In the genomic region with DNA sequence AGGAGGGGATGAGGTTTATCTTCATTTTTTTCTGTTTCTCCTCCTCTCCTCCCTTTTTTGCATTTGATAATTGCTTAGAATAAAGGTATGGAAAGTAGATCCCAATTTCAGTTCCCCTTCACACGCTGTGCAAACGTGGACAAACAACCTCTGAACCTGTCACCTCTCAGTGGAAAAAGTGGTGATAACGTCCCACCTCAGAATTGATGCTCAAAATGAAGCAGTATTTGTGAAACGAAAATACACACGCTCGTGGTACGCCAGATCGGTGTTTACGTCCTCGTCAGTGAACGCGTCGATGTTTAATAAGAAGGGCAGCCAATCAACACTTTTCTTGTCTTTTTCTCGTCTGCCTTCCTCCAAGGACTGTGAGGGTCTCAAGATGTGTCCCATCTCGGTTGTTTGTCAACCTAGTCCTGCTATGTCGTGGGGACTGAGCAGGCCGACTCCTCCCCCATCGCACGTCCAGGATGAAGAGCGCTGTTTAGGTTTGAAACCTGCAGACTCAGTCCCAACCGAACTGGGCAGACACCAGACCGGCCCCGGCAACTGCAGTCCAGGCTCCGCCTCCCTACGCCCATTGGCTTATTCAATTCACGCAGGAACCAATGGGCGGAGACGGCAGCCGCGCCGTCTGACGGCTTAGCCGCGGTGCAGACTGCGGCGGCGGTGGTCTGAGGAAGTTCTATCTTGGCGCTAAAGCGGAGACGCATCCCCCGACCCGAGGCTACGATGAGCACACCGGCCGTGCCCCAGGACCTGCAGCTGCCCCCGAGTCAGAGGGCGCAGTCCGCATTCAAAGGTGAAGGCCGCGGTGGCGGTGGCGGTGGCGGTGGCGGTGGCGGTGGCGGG, we compare ENCODE assay signal across 1 cellular context.
A peak's percentile ranks its signal among the peaks of the same experiment; 100 is the strongest.
TF ChIP-seq lines count a peak whose summit lies in the region.

A gene with protein sequence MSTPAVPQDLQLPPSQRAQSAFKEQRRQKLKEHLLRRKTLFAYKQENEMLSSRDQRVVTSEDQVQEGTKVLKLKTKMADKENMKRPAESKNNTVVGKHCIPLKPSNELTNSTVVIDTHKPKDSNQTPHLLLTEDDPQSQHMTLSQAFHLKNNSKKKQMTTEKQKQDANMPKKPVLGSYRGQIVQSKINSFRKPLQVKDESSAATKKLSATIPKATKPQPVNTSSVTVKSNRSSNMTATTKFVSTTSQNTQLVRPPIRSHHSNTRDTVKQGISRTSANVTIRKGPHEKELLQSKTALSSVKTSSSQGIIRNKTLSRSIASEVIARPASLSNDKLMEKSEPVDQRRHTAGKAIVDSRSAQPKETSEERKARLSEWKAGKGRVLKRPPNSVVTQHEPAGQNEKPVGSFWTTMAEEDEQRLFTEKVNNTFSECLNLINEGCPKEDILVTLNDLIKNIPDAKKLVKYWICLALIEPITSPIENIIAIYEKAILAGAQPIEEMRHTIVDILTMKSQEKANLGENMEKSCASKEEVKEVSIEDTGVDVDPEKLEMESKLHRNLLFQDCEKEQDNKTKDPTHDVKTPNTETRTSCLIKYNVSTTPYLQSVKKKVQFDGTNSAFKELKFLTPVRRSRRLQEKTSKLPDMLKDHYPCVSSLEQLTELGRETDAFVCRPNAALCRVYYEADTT (plus strand): TSS at position 654 of the 852 bp plus-strand sequence. CDS start 79 bp downstream, at position 733.

TF ChIP-seq in K562, 482 proteins besides CTCF, POLR2A, EP300 and RAD21 (continued from another document and continues in another):
- TF ChIP-seq, protein P1, sequence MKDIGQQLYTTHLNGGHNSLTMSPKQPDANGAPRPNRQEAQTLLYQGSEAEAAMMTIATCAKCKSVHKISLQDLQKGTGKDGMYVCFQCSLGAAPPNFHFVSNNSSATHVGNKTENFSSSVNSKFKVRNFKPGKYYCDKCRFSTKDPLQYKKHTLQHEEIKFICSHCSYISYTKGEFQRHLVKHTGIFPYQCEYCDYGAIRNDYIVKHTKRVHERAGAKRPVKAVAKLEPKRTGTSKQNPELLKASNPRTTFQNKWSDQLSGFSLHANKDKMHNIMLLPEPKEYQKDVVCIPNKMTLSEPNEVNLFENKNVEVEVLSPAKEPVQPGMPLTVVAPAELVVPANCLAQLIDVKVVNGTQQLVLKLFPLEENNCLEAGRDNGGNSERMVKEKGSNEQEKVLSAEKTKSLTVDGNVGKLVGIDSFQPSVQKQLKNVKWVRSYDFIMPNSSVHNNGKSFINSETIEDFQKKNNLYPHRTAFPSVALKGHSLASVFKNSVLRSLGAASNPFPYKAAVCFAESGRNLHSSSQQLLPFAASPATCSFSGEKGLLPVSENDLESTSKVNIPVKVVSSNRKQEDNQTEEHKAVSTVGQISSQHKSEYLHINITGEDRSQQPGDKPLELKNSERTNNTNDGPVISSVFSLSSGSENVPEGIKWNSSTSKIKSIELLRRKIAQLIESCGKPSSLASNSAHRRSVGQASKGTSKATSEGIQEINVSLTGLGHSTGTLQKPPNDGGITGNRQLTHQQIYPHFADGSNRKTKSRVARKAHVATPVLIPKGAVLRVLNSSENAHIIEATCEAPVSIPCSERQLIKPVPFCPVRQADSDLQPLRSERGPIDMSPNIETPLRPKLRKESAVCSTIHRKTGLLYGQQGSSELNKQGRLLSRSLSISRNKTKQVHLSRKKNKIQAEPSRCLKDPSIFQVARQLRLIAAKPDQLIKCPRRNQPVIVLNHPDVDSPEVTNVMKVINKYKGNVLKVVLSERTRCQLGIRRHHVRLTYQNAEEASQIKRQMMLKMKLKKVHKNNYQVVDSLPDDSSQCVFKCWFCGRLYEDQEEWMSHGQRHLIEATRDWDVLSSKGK (CRISPR knock-in tag; IDR thresholded peaks at IDR 0.05), result no peak
- no peak for TF ChIP-seq ARID1B (IDR thresholded peaks at IDR 0.05)
- TF ChIP-seq NELFE (IDR thresholded peaks at IDR 0.05; ENCODE audit: insufficient read depth, insufficient read length), result no peak
- TF ChIP-seq SNRNP70 (optimal IDR thresholded peaks at IDR 0.05; ENCODE audit: low read depth, low read length), result no peak
- TF ChIP-seq MCM3 (IDR thresholded peaks at IDR 0.05), result no peak
- no peak for TF ChIP-seq RBM14 (IDR thresholded peaks at IDR 0.05; ENCODE audit: borderline replicate concordance, insufficient read depth, low read depth, low read length)
- TF ChIP-seq RBM34 (IDR thresholded peaks at IDR 0.05; ENCODE audit: borderline replicate concordance, insufficient read depth, low read length), result no peak
- peak; percentile 92 for TF ChIP-seq NFYB (IDR thresholded peaks at IDR 0.05; ENCODE audit: extremely low read depth, insufficient read length)
- no peak for TF ChIP-seq KLF10 (CRISPR knock-in tag; IDR thresholded peaks at IDR 0.05)
- TF ChIP-seq KAT2B (IDR thresholded peaks at IDR 0.05; ENCODE audit: low read depth, low read length), result no peak
- no peak for TF ChIP-seq ZNF445 (CRISPR knock-in tag; IDR thresholded peaks at IDR 0.05; ENCODE audit: low read depth)
- no peak for TF ChIP-seq HNRNPH1 (optimal IDR thresholded peaks at IDR 0.05; ENCODE audit: low read depth, low read length)
- TF ChIP-seq CTBP1 (IDR thresholded peaks at IDR 0.05; ENCODE audit: borderline replicate concordance), result peak; percentile 79
- peak; percentile 99 for TF ChIP-seq FOXM1 (IDR thresholded peaks at IDR 0.05; ENCODE audit: low read depth)
- TF ChIP-seq FOXM1 (CRISPR knock-in tag; IDR thresholded peaks at IDR 0.05; ENCODE audit: low read depth), result peak; percentile 98
- no peak for TF ChIP-seq FOXA1 (IDR thresholded peaks at IDR 0.05; ENCODE audit: borderline replicate concordance)
- no peak for TF ChIP-seq ZNF212 (CRISPR knock-in tag; IDR thresholded peaks at IDR 0.05)
- TF ChIP-seq PHB (CRISPR knock-in tag; IDR thresholded peaks at IDR 0.05), result no peak
- no peak for TF ChIP-seq POLR3A (IDR thresholded peaks at IDR 0.05; ENCODE audit: borderline replicate concordance, extremely low read depth, insufficient read depth, insufficient read length)
- no peak for TF ChIP-seq ELK3 (CRISPR knock-in tag; IDR thresholded peaks at IDR 0.05)
- no peak for TF ChIP-seq IRF2 (CRISPR knock-in tag; IDR thresholded peaks at IDR 0.05)
- no peak for TF ChIP-seq SLC30A9 (CRISPR knock-in tag; IDR thresholded peaks at IDR 0.05)
- no peak for TF ChIP-seq SMARCB1 (IDR thresholded peaks at IDR 0.05; ENCODE audit: insufficient read length, low read depth)
- TF ChIP-seq EZH2 (IDR thresholded peaks at IDR 0.05; ENCODE audit: borderline replicate concordance, low read depth, low read length), result no peak
- TF ChIP-seq FOXK1 (CRISPR knock-in tag; IDR thresholded peaks at IDR 0.05; ENCODE audit: borderline replicate concordance), result peak; percentile 87; the same call in 1 of the 2 replicates
- no peak for TF ChIP-seq ZNF24 (IDR thresholded peaks at IDR 0.05)
- TF ChIP-seq TOE1 (IDR thresholded peaks at IDR 0.05; ENCODE audit: borderline replicate concordance), result peak; percentile 56; the same call in 1 of the 2 replicates
- TF ChIP-seq TOE1 (CRISPR knock-in tag; IDR thresholded peaks at IDR 0.05; ENCODE audit: borderline replicate concordance, low read depth), result no peak
- TF ChIP-seq, protein P2, sequence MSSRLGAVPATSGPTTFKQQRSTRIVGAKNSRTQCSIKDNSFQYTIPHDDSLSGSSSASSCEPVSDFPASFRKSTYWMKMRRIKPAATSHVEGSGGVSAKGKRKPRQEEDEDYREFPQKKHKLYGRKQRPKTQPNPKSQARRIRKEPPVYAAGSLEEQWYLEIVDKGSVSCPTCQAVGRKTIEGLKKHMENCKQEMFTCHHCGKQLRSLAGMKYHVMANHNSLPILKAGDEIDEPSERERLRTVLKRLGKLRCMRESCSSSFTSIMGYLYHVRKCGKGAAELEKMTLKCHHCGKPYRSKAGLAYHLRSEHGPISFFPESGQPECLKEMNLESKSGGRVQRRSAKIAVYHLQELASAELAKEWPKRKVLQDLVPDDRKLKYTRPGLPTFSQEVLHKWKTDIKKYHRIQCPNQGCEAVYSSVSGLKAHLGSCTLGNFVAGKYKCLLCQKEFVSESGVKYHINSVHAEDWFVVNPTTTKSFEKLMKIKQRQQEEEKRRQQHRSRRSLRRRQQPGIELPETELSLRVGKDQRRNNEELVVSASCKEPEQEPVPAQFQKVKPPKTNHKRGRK (tag; IDR thresholded peaks at IDR 0.05), result no peak
- no peak for TF ChIP-seq CHD4 (IDR thresholded peaks at IDR 0.05; ENCODE audit: insufficient read depth, insufficient replicate concordance, low read depth, low read length, poor library complexity, severe bottlenecking)
- peak; percentile 64; the same call in 1 of the 2 replicates for TF ChIP-seq CC2D1A (IDR thresholded peaks at IDR 0.05)
- TF ChIP-seq THRB (CRISPR knock-in tag; conservative IDR thresholded peaks at IDR 0.05), result no peak
- TF ChIP-seq, protein P3, sequence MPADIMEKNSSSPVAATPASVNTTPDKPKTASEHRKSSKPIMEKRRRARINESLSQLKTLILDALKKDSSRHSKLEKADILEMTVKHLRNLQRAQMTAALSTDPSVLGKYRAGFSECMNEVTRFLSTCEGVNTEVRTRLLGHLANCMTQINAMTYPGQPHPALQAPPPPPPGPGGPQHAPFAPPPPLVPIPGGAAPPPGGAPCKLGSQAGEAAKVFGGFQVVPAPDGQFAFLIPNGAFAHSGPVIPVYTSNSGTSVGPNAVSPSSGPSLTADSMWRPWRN (IDR thresholded peaks at IDR 0.05; ENCODE audit: low read depth), result no peak
- TF ChIP-seq TCF15 (CRISPR knock-in tag; IDR thresholded peaks at IDR 0.05), result no peak
- TF ChIP-seq ZC3H4 (CRISPR knock-in tag; IDR thresholded peaks at IDR 0.05; ENCODE audit: borderline replicate concordance), result no peak
- no peak for TF ChIP-seq CAMTA2 (CRISPR knock-in tag; conservative IDR thresholded peaks at IDR 0.05)
- no peak for TF ChIP-seq ARHGAP35 (IDR thresholded peaks at IDR 0.05; ENCODE audit: partially characterized antibody)
- TF ChIP-seq, protein P4, sequence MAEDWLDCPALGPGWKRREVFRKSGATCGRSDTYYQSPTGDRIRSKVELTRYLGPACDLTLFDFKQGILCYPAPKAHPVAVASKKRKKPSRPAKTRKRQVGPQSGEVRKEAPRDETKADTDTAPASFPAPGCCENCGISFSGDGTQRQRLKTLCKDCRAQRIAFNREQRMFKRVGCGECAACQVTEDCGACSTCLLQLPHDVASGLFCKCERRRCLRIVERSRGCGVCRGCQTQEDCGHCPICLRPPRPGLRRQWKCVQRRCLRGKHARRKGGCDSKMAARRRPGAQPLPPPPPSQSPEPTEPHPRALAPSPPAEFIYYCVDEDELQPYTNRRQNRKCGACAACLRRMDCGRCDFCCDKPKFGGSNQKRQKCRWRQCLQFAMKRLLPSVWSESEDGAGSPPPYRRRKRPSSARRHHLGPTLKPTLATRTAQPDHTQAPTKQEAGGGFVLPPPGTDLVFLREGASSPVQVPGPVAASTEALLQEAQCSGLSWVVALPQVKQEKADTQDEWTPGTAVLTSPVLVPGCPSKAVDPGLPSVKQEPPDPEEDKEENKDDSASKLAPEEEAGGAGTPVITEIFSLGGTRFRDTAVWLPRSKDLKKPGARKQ (CRISPR knock-in tag; IDR thresholded peaks at IDR 0.05), result no peak
- no peak for TF ChIP-seq LARP7 (IDR thresholded peaks at IDR 0.05)
- TF ChIP-seq KLF16 (IDR thresholded peaks at IDR 0.05), result no peak
- no peak for TF ChIP-seq TFE3 (CRISPR knock-in tag; IDR thresholded peaks at IDR 0.05)
- TF ChIP-seq ZNF23 (CRISPR knock-in tag; IDR thresholded peaks at IDR 0.05), result no peak
- TF ChIP-seq, protein P5, sequence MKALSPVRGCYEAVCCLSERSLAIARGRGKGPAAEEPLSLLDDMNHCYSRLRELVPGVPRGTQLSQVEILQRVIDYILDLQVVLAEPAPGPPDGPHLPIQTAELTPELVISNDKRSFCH (CRISPR knock-in tag; IDR thresholded peaks at IDR 0.05), result no peak
- TF ChIP-seq, protein P5 (tag; IDR thresholded peaks at IDR 0.05), result no peak
- TF ChIP-seq, protein P6, sequence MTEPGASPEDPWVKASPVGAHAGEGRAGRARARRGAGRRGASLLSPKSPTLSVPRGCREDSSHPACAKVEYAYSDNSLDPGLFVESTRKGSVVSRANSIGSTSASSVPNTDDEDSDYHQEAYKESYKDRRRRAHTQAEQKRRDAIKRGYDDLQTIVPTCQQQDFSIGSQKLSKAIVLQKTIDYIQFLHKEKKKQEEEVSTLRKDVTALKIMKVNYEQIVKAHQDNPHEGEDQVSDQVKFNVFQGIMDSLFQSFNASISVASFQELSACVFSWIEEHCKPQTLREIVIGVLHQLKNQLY (CRISPR knock-in tag; conservative IDR thresholded peaks at IDR 0.05), result no peak
- TF ChIP-seq NFE2L1 (tag; IDR thresholded peaks at IDR 0.05; ENCODE audit: borderline replicate concordance, low read depth), result no peak
- TF ChIP-seq RBM15 (IDR thresholded peaks at IDR 0.05; ENCODE audit: insufficient read depth, low read length), result no peak
- TF ChIP-seq HMGN3 (IDR thresholded peaks at IDR 0.05; ENCODE audit: borderline replicate concordance, extremely low read depth, insufficient read length, low read depth, low read length), result peak; percentile 42
- no peak for TF ChIP-seq DNMT1 (IDR thresholded peaks at IDR 0.05)
